In the genomic region with DNA sequence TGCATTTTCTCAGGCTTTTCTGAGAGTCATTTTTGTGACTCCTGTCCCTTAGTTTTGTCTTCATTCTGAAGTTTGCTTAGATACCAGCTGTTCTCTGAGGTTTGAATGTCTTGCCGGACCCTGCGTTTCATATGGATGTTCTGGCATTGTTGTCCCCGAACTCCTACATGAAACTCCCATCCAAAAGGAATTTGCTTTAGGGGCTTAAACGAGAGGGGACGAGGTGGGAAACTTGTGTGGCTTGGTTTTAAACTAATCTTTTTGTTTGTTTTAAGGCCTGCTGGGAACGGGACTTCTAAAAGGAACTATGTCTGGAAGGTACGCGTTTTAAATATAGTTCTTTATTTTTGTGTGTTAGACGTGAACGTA, we compare ENCODE assay signal across 8 cellular contexts. TPM values are rescaled to one million over a fixed set of nuclear protein-coding genes. Genes with fewer than 3 reads are reported as not detected.
DNase-seq lines count a peak whose midpoint lies in the region; ATAC-seq and FAIRE-seq lines count a peak whose summit lies in the region.

No MANE protein-coding gene starts in this region.

- H3K27me3 ChIP-seq in iPS-18a (ENCODE audit: control insufficient read depth, insufficient read depth, low read length) = no peaks in the 10 kb centered on the region

- H3K4me1 Mint-ChIP-seq in activated CD8-positive, alpha-beta T cell treated with anti-CD3 and anti-CD28 coated beads, Interleukin-2, amount 10 ng/mL, durations not matched to agents 7 days and 5 days (ENCODE audit: low read depth) = peaks cover 54% of the 10 kb centered on the region
- H3K4me1 Mint-ChIP-seq in stimulated activated naive CD8-positive, alpha-beta T cell treated with anti-CD3 and anti-CD28 coated beads, Interleukin-15, amount 100 ng/mL, for 72 hours = peaks cover 59% of the 10 kb centered on the region

- CTCF ChIA-PET in activated CD8-positive, alpha-beta T cell treated with anti-CD3 and anti-CD28 coated beads, Interleukin-2, amount 10 ng/mL, durations not matched to agents 7 days and 5 days (lab: Charles Lee) = interaction anchor here (1.0 to 1.2 kb wide), 2 partner anchors 11 to 45 kb away, joined by 5 to 7 read pairs; no protein-coding TSS in a partner anchor

- H3K27me3 Mint-ChIP-seq in activated CD8-positive, alpha-beta T cell treated with anti-CD3 and anti-CD28 coated beads, Interleukin-2, amount 10 ng/mL, durations not matched to agents 7 days and 5 days (ENCODE audit: low read depth) = no peaks in the 10 kb centered on the region
- no peaks in the 10 kb centered on the region for H3K27me3 Mint-ChIP-seq in stimulated activated naive CD8-positive, alpha-beta T cell treated with anti-CD3 and anti-CD28 coated beads, Interleukin-15, amount 100 ng/mL, for 72 hours

- H3K36me3 Mint-ChIP-seq in activated CD8-positive, alpha-beta T cell treated with anti-CD3 and anti-CD28 coated beads, Interleukin-2, amount 10 ng/mL, durations not matched to agents 7 days and 5 days (ENCODE audit: low read depth) = peaks cover 50% of the 10 kb centered on the region

- POLR2A ChIA-PET in activated CD8-positive, alpha-beta T cell treated with anti-CD3 and anti-CD28 coated beads, Interleukin-2, amount 10 ng/mL, durations not matched to agents 7 days and 5 days (lab: Charles Lee) = interaction anchor here (0.6 to 1.9 kb wide), 5 partner anchors 8 to 100 kb away, joined by 3 to 10 read pairs (median 3); no protein-coding TSS in a partner anchor

- peak overlapping the region; percentile 100 for H3K27ac ChIP-seq in iPS-18a (ENCODE audit: low read length)

- H3K27ac Mint-ChIP-seq in activated CD8-positive, alpha-beta T cell treated with anti-CD3 and anti-CD28 coated beads, Interleukin-2, amount 10 ng/mL, durations not matched to agents 7 days and 5 days = peak overlapping the region; percentile 98
- peak overlapping the region; percentile 99 to 100 for H3K27ac Mint-ChIP-seq in stimulated activated naive CD8-positive, alpha-beta T cell treated with anti-CD3 and anti-CD28 coated beads, Interleukin-15, amount 100 ng/mL, for 72 hours

- no peaks in the 10 kb centered on the region for H3K9me3 Mint-ChIP-seq in activated CD8-positive, alpha-beta T cell treated with anti-CD3 and anti-CD28 coated beads, Interleukin-2, amount 10 ng/mL, durations not matched to agents 7 days and 5 days (ENCODE audit: insufficient read depth)
- H3K9me3 Mint-ChIP-seq in stimulated activated naive CD8-positive, alpha-beta T cell treated with anti-CD3 and anti-CD28 coated beads, Interleukin-15, amount 100 ng/mL, for 72 hours = no peaks in the 10 kb centered on the region

- H3K36me3 ChIP-seq in iPS-18a (ENCODE audit: control insufficient read depth, low read depth, low read length) = peaks cover 54% of the 10 kb centered on the region

- ATAC-seq in activated CD8-positive, alpha-beta T cell treated with anti-CD3 and anti-CD28 coated beads, Interleukin-2, amount 10 ng/mL, durations not matched to agents 7 days and 5 days = no peak
- no peak for ATAC-seq in stimulated activated naive CD8-positive, alpha-beta T cell treated with anti-CD3 and anti-CD28 coated beads, Interleukin-15, amount 100 ng/mL, for 72 hours

- peak overlapping the region; percentile 96 for H3K4me3 Mint-ChIP-seq in activated CD8-positive, alpha-beta T cell treated with anti-CD3 and anti-CD28 coated beads, Interleukin-2, amount 10 ng/mL, durations not matched to agents 7 days and 5 days
- H3K4me3 Mint-ChIP-seq in stimulated activated naive CD8-positive, alpha-beta T cell treated with anti-CD3 and anti-CD28 coated beads, Interleukin-15, amount 100 ng/mL, for 72 hours = peak overlapping the region; percentile 96 to 97

- H3K9me3 ChIP-seq in iPS-18a (ENCODE audit: control insufficient read depth, low read depth, low read length) = no peaks in the 10 kb centered on the region

- peak overlapping the region; percentile 100 for H3K4me3 ChIP-seq in iPS-18a (ENCODE audit: low read length)

- peaks cover 10% of the 10 kb centered on the region for H3K4me1 ChIP-seq in iPS-18a (ENCODE audit: control insufficient read depth, low read depth, low read length)

- DNase-seq in DMS79 treated with DMSO at 0.1 percent for 48 hours (lab: John Stamatoyannopoulos, UW) (peak; percentile 41), DMS79 (lab: John Stamatoyannopoulos, UW) (no peak), RCC 7860 (ENCODE audit: low spot score) (no peak), NCI-H1694 treated with DMSO at 0.1 percent for 48 hours (lab: John Stamatoyannopoulos, UW) (no peak), NOMO-1 treated with DMSO at 0.1 percent for 48 hours (lab: John Stamatoyannopoulos, UW; ENCODE audit: unreplicated experiment) (no peak)
- no peak for DNase-seq in activated CD8-positive, alpha-beta T cell treated with anti-CD3 and anti-CD28 coated beads, Interleukin-2, amount 10 ng/mL, durations not matched to agents 7 days and 5 days
- no peak for DNase-seq in stimulated activated naive CD8-positive, alpha-beta T cell treated with anti-CD3 and anti-CD28 coated beads, Interleukin-15, amount 100 ng/mL, for 72 hours

- H3K9ac ChIP-seq in iPS-18a (ENCODE audit: low read length) = peak overlapping the region; percentile 100

- no peak for FAIRE-seq in RCC 7860 (lab: Jason Lieb, UNC)

RNA-seq across cellular contexts. Expression of a gene that starts 0.7 kb away (rescaled TPM):
- 100 to 1,000 TPM; 876 to 907 TPM for total RNA-seq in activated CD8-positive, alpha-beta T cell treated with anti-CD3 and anti-CD28 coated beads, Interleukin-2, amount 10 ng/mL, durations not matched to agents 7 days and 5 days

RNA-seq across cellular contexts. Expression of a gene that starts 9.4 kb away (rescaled TPM):
- total RNA-seq in activated CD8-positive, alpha-beta T cell treated with anti-CD3 and anti-CD28 coated beads, Interleukin-2, amount 10 ng/mL, durations not matched to agents 7 days and 5 days = 1 to 10 TPM; 4.0 to 6.0 TPM
